Comparison of ENCODE assay signal across 7 cellular contexts in the genomic region with DNA sequence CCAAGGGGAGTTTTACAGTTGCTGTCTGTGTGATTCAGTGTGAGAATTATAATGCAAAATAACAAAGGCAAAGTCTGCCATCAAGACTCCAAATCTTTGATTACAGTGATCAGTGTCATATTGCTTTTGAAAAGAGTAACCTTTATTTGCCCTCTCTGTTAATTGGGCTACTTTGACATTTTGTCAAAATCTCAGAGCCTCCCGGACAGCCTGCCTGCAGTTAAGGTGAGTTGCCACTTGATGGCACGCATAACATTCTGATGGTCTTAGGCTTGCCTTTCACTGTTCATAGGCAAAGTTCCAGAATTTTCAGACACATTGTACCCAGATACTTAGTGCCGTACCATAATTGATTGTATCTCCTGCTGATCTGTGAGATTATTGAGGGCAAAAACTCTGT.
DNase-seq lines count a peak whose midpoint lies in the region; ATAC-seq and TF ChIP-seq lines count a peak whose summit lies in the region.

No MANE protein-coding gene starts in this region.

- DNase-seq in HS-5 (ENCODE audit: low read depth): peak; percentile 14
- no peak for DNase-seq in CD14-positive monocyte (ENCODE audit: low spot score)
- DNase-seq in globus pallidus (ENCODE audit: low spot score): no peak

- H3K27me3 Mint-ChIP-seq in nephron (ENCODE audit: low read depth) (no peaks in the 10 kb centered on the region), CD14-positive monocyte (ENCODE audit: low read depth in 3 of 3) (peaks cover 0 to 3% (median 0%) of the 10 kb centered on the region in 3 donors)

- H3K4me3 Mint-ChIP-seq in nephron (no peak overlapping the region), CD14-positive monocyte (no peak overlapping the region)

- peak; percentile 51 for ATAC-seq in GM18519 (IDR thresholded peaks at IDR 0.05; ENCODE audit: low FRiP score, unreplicated experiment)
- no peak for ATAC-seq in GM21515 (IDR thresholded peaks at IDR 0.05; ENCODE audit: unreplicated experiment)

- TF ChIP-seq CTCF in VCaP (conservative IDR thresholded peaks at IDR 0.05): peak; percentile 95
- TF ChIP-seq CTCF in nephron (IDR thresholded peaks at IDR 0.05; ENCODE audit: unreplicated experiment in 3 of 3): peak; percentile 22 to 39 (median 36)
- no peak for TF ChIP-seq CTCF in CD14-positive monocyte (IDR thresholded peaks at IDR 0.05)

- H3K27ac Mint-ChIP-seq in nephron (no peak overlapping the region), CD14-positive monocyte (no peak overlapping the region)

- intact Hi-C loops in CD14-positive monocyte (cut with micrococcal nuclease): no loop called here

- H3K4me1 Mint-ChIP-seq in nephron (peaks cover 13% of the 10 kb centered on the region), CD14-positive monocyte (peaks cover 10% of the 10 kb centered on the region)

- no peaks in the 10 kb centered on the region for H3K9me3 Mint-ChIP-seq in nephron
- H3K9me3 Mint-ChIP-seq in CD14-positive monocyte: peaks cover 0 to 2% (median 0%) of the 10 kb centered on the region in 7 donors

- H3K36me3 Mint-ChIP-seq in nephron (ENCODE audit: low read depth) (no peaks in the 10 kb centered on the region), CD14-positive monocyte (peaks cover 0 to 2% of the 10 kb centered on the region in 2 donors)

- no peak overlapping the region for H3K27ac ChIP-seq in VCaP
